ENCODE assay signal across 11 cellular contexts in genomic region chr4:185211641-185212040, GRCh38. TPM values are rescaled to one million over a fixed set of nuclear protein-coding genes. Genes with fewer than 3 reads are reported as not detected.
DNase-seq lines count a peak whose midpoint lies in the region; ATAC-seq and TF ChIP-seq lines count a peak whose summit lies in the region.
"Had no signal": no experiment of that assay in that cellular context is flagged by ENCODE, and none has a peak within 500 bp of the region (broad histone marks: within the 10 kb centered on the region; RNA-seq: fewer than 3 reads in every experiment).

No MANE protein-coding gene starts in this region.

- H3K9me3 ChIP-seq in adipocyte (ENCODE audit: control insufficient read depth, low read length) (no peaks in the 10 kb centered on the region), mesenchymal stem cell (ENCODE audit: control insufficient read depth, low read length) (no peaks in the 10 kb centered on the region)

- H3K27me3 ChIP-seq in H7 (ENCODE audit: control insufficient read depth, insufficient read depth, low read length) (peaks cover 7% of the 10 kb centered on the region; the same call in 1 of the 2 replicates), adipocyte (replicated peaks; ENCODE audit: control insufficient read depth, insufficient read depth, low read length) (no peaks in the 10 kb centered on the region), mesenchymal stem cell (ENCODE audit: control insufficient read depth in 1 of 2, insufficient read depth in 1 of 2, low read length in 2 of 2) (no peaks in the 10 kb centered on the region)

- H3K4me1 ChIP-seq in adipocyte (ENCODE audit: control insufficient read depth, insufficient read depth, low read length): peaks cover 23% of the 10 kb centered on the region
- peaks cover 13% of the 10 kb centered on the region for H3K4me1 ChIP-seq in mesenchymal stem cell (ENCODE audit: control insufficient read depth, insufficient read depth, low read depth, low read length)

- H3K79me1 ChIP-seq in mesenchymal stem cell (replicated peaks; ENCODE audit: low read length, poor library complexity, severe bottlenecking): peaks cover 7% of the 10 kb centered on the region

- DNase-seq in AG04449 (ENCODE audit: low read depth, low spot score) (no peak), H7 (no peak), adipocyte (ENCODE audit: low read depth) (no peak), mesenchymal stem cell (no peak), GM13976 (ENCODE audit: low spot score) (no peak), HuH-7 (ENCODE audit: low spot score) (no peak)
- DNase-seq: DND-41, NCI-H2081 treated with DMSO at 0.1 percent for 48 hours, SW 1271 had no signal

- no peak overlapping the region for H4K8ac ChIP-seq in mesenchymal stem cell (ENCODE audit: low read length)

- CTCF ChIA-PET in AG04449 (lab: Yijun Ruan, JAX): no interaction called here

- H2AFZ ChIP-seq in mesenchymal stem cell (ENCODE audit: low read depth, low read length): no peak overlapping the region

- WGBS in mesenchymal stem cell: 12% methylated on average over 2 of the region's 2 CpGs

- H3K27ac ChIP-seq in mesenchymal stem cell (ENCODE audit: low read length, poor library complexity, severe bottlenecking): no peak overlapping the region

- H2BK15ac ChIP-seq in mesenchymal stem cell (ENCODE audit: low read depth, poor library complexity, severe bottlenecking): no peak overlapping the region

- POLR2A ChIA-PET in AG04449 (lab: Yijun Ruan, JAX): no interaction called here

- no peak overlapping the region for H3K23ac ChIP-seq in mesenchymal stem cell (ENCODE audit: low read length in 2 of 2)

- no peak overlapping the region for H4K91ac ChIP-seq in mesenchymal stem cell (ENCODE audit: low read length)

- H2BK12ac ChIP-seq in mesenchymal stem cell (ENCODE audit: low read length in 2 of 2): no peak overlapping the region

- H2BK5ac ChIP-seq in mesenchymal stem cell (ENCODE audit: low read depth, low read length, poor library complexity, severe bottlenecking): no peak overlapping the region

- H2AK5ac ChIP-seq in mesenchymal stem cell (ENCODE audit: low read length, severe bottlenecking): no peak overlapping the region

- H3K18ac ChIP-seq in mesenchymal stem cell (ENCODE audit: low read depth in 1 of 2, low read length in 2 of 2): no peak overlapping the region

- no peak for TF ChIP-seq CTCF in AG04449 (IDR thresholded peaks at IDR 0.05; ENCODE audit: insufficient read depth, low read length, missing control alignments)
- no peak for TF ChIP-seq CTCF in GM13976 (IDR thresholded peaks at IDR 0.05; ENCODE audit: borderline replicate concordance, control extremely low read depth, extremely low read depth, insufficient read depth, missing control alignments)

- ATAC-seq in HG02798 (IDR thresholded peaks at IDR 0.05; ENCODE audit: poor library complexity, unreplicated experiment): no peak
- ATAC-seq in GM21515 (IDR thresholded peaks at IDR 0.05; ENCODE audit: unreplicated experiment): no peak

- H3K4ac ChIP-seq in mesenchymal stem cell (ENCODE audit: low read depth in 1 of 2, low read length in 2 of 2): no peak overlapping the region

- H3K9ac ChIP-seq in adipocyte (ENCODE audit: low read length): no peak overlapping the region
- H3K9ac ChIP-seq in mesenchymal stem cell (ENCODE audit: low read length): peak overlapping the region; percentile 92

- H3K4me3 ChIP-seq in AG04449 (ENCODE audit: low read depth, low read length): peak overlapping the region; percentile 36; the same call in 1 of the 2 replicates
- peak overlapping the region; percentile 6; the same call in 1 of the 2 replicates for H3K4me3 ChIP-seq in H7 (ENCODE audit: insufficient read depth, low read depth, low read length)
- H3K4me3 ChIP-seq in adipocyte (ENCODE audit: low read length): peak overlapping the region; percentile 90
- H3K4me3 ChIP-seq in mesenchymal stem cell (ENCODE audit: insufficient read depth in 1 of 2, low read depth in 1 of 2, low read length in 2 of 2): no peak overlapping the region

- H3K4me2 ChIP-seq in mesenchymal stem cell (ENCODE audit: low read length, poor library complexity, severe bottlenecking): peak overlapping the region; percentile 24

- no peak overlapping the region for H3K14ac ChIP-seq in mesenchymal stem cell (ENCODE audit: low read length in 2 of 2)

- H3K36me3 ChIP-seq in H7 (replicated peaks; ENCODE audit: control insufficient read depth, insufficient read depth, low read length): no peaks in the 10 kb centered on the region
- no peaks in the 10 kb centered on the region for H3K36me3 ChIP-seq in adipocyte (ENCODE audit: control insufficient read depth, insufficient read depth, low read length, severe bottlenecking)
- no peaks in the 10 kb centered on the region for H3K36me3 ChIP-seq in mesenchymal stem cell (ENCODE audit: control insufficient read depth in 1 of 2, insufficient read depth in 2 of 2, low read depth in 1 of 2, low read length in 2 of 2)

- in situ Hi-C loops in GM13976 (cut with MboI; ENCODE audit: low sequenced_read_pairs, unreplicated experiment): no loop called here

- no peak overlapping the region for H2BK120ac ChIP-seq in mesenchymal stem cell (ENCODE audit: low read depth, low read length)

RNA-seq across cellular contexts. Expression of gene SNX25, which starts 2.2 kb away (rescaled TPM):
- 17.2 and 22.5 TPM in 2 replicates for total RNA-seq in H7 (2014; rRNA removed; shearing (Covaris generic))
- polyA plus RNA-seq in mesenchymal stem cell (2013, experiment 1 of 2): 12.1 TPM
- polyA plus RNA-seq in mesenchymal stem cell (2013, experiment 2 of 2): 13.1 TPM

RNA-seq across cellular contexts. Expression of gene CFAP97, which starts 7.8 kb away (rescaled TPM):
- total RNA-seq in H7 (2014; rRNA removed; shearing (Covaris generic)): 24.0 and 35.8 TPM in 2 replicates
- 32.2 TPM for polyA plus RNA-seq in mesenchymal stem cell (2013, experiment 1 of 2)
- polyA plus RNA-seq in mesenchymal stem cell (2013, experiment 2 of 2): 30.9 TPM

Comparison
In these comparisons a context has a peak if more than half of its experiments do, and no peak if none do; other contexts are left out.
1. H3K4me3 ChIP-seq: peak in AG04449 (single experiment), H7 (single experiment) and adipocyte (single experiment); none in mesenchymal stem cell (0 of 2).